28 cellular contexts compared by ENCODE assay signal in genomic region chr14:77782202-77782601, GRCh38. TPM values are rescaled to one million over a fixed set of nuclear protein-coding genes. Genes with fewer than 3 reads are reported as not detected.
DNase-seq lines count a peak whose midpoint lies in the region; ATAC-seq and TF ChIP-seq lines count a peak whose summit lies in the region.
"Had no signal": no experiment of that assay in that cellular context is flagged by ENCODE, and none has a peak within 500 bp of the region (broad histone marks: within the 10 kb centered on the region; RNA-seq: fewer than 3 reads in every experiment).

No MANE protein-coding gene starts in this region.

- H3K36me3 ChIP-seq in tibial artery, result no peaks in the 10 kb centered on the region
- H3K36me3 ChIP-seq: esophagus muscularis mucosa, gastrocnemius medialis, tibial nerve had no signal

- DNase-seq in M059J (ENCODE audit: low read depth) (peak; percentile 52), fibroblast of villous mesenchyme (ENCODE audit: low read depth) (peak; percentile 25), cerebellar cortex (ENCODE audit: low spot score) (no peak), left ventricle myocardium superior (no peak), tibial artery (no peak)
- no peak for DNase-seq in stimulated activated CD4-positive, alpha-beta T cell treated with anti-CD3 and anti-CD28 coated beads, Interleukin-1b, Interleukin-23, amount 100 ng/mL, for 48 hours
- DNase-seq: activated CD4-positive, alpha-beta T cell treated with anti-CD3 and anti-CD28 coated beads for 4 hours; activated effector memory CD4-positive, alpha-beta T cell treated with anti-CD3 and anti-CD28 coated beads, Interleukin-2, amount 50 U/mL, for 16 hours; activated naive CD8-positive, alpha-beta T cell treated with anti-CD3 and anti-CD28 coated beads for 36 hours; activated T-cell treated with anti-CD3 and anti-CD28 coated beads for 4 hours; CD4-positive, alpha-beta memory T cell; dermis blood vessel endothelial cell; DND-41; gastrocnemius medialis; GF-D8; Kasumi-1; midbrain; naive thymus-derived CD8-positive, alpha-beta T cell; NCI-H1436; NCI-H446; NCI-H82; SIG-M5; stimulated activated CD4-positive, alpha-beta T cell treated with anti-CD3 and anti-CD28 coated beads, Interleukin-4, amount 100 ng/mL, for 1 hour had no signal

- no peaks in the 10 kb centered on the region for H3K27me3 ChIP-seq in tibial artery
- H3K27me3 ChIP-seq: esophagus muscularis mucosa, gastrocnemius medialis, tibial nerve had no signal

- intact Hi-C loops in left ventricle myocardium superior (cut with micrococcal nuclease), result no loop called here
- intact Hi-C loops in tibial artery (cut with DNase I; ENCODE audit: low total_unique reads), result no loop called here

- no peaks in the 10 kb centered on the region for H3K9me3 ChIP-seq in tibial artery
- H3K9me3 ChIP-seq: esophagus muscularis mucosa, gastrocnemius medialis, tibial nerve had no signal

- H3K4me3 ChIP-seq in fibroblast of villous mesenchyme (ENCODE audit: low read depth, low read length), result no peak overlapping the region
- H3K4me3 ChIP-seq in tibial artery, result no peak overlapping the region
- H3K4me3 ChIP-seq: esophagus muscularis mucosa, gastrocnemius medialis, tibial nerve had no signal

- ATAC-seq in GM18907 (IDR thresholded peaks at IDR 0.05; ENCODE audit: unreplicated experiment) (peak; percentile 73), GM21786 (IDR thresholded peaks at IDR 0.05; ENCODE audit: unreplicated experiment) (peak; percentile 45), left ventricle myocardium superior (no peak)
- ATAC-seq: gastrocnemius medialis; naive thymus-derived CD8-positive, alpha-beta T cell; sciatic nerve had no signal

- H3K27ac ChIP-seq in tibial artery, result no peak overlapping the region
- H3K27ac ChIP-seq: esophagus muscularis mucosa, gastrocnemius medialis, tibial nerve had no signal

- H3K4me1 ChIP-seq in tibial artery, result no peaks in the 10 kb centered on the region
- H3K4me1 ChIP-seq: esophagus muscularis mucosa, gastrocnemius medialis, tibial nerve had no signal

- no peak for TF ChIP-seq CTCF in fibroblast of villous mesenchyme (IDR thresholded peaks at IDR 0.05; ENCODE audit: insufficient read depth, low read depth, low read length)
- TF ChIP-seq CTCF in tibial artery (IDR thresholded peaks at IDR 0.05), result no peak

RNA-seq across cellular contexts. Expression of gene ADCK1, which starts 17.7 kb away (rescaled TPM):
- total RNA-seq in M059J (2014; rRNA removed; shearing (Covaris generic)), result 4.9 and 5.4 TPM in 2 replicates
- 6.5 and 10.3 TPM in 2 replicates for total RNA-seq in fibroblast of villous mesenchyme
- 11.0 TPM for total RNA-seq in left ventricle myocardium superior

RNA-seq across cellular contexts. Expression of gene SNW1, which starts 21.2 kb away (rescaled TPM):
- total RNA-seq in M059J (2014; rRNA removed; shearing (Covaris generic)), result 65.0 and 99.5 TPM in 2 replicates
- 56.6 and 58.9 TPM in 2 replicates for total RNA-seq in fibroblast of villous mesenchyme
- total RNA-seq in left ventricle myocardium superior, result 49.8 TPM

Comparison
In these comparisons a context has a peak if more than half of its experiments do, and no peak if none do; other contexts are left out.
1. DNase-seq: peak in M059J (single experiment) and fibroblast of villous mesenchyme (single experiment); none in cerebellar cortex (single experiment), stimulated activated CD4-positive, alpha-beta T cell treated with anti-CD3 and anti-CD28 coated beads, Interleukin-1b, Interleukin-23, amount 100 ng/mL, for 48 hours (single experiment), left ventricle myocardium superior (single experiment) and tibial artery (0 of 2).